ENCODE assay signal across 1 cellular context in genomic region chr11:9265211-9266131, GRCh38.
TF ChIP-seq lines count a peak whose summit lies in the region.

DENND5A (minus strand) TSS chr11:9265350; CDS start chr11:9265069, 281 bp downstream.

TF ChIP-seq in IMR-90, 13 proteins besides CTCF, POLR2A, EP300 and RAD21:
- TF ChIP-seq NFE2L2 (IDR thresholded peaks at IDR 0.05; ENCODE audit: low read depth, low read length) (no peak), MAZ (IDR thresholded peaks at IDR 0.05; ENCODE audit: borderline replicate concordance, low read depth, low read length) (peak; percentile 95), MXI1 (IDR thresholded peaks at IDR 0.05; ENCODE audit: borderline replicate concordance, low read depth, low read length) (peak; percentile 89)
- TF ChIP-seq, protein P1, sequence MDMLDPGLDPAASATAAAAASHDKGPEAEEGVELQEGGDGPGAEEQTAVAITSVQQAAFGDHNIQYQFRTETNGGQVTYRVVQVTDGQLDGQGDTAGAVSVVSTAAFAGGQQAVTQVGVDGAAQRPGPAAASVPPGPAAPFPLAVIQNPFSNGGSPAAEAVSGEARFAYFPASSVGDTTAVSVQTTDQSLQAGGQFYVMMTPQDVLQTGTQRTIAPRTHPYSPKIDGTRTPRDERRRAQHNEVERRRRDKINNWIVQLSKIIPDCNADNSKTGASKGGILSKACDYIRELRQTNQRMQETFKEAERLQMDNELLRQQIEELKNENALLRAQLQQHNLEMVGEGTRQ (IDR thresholded peaks at IDR 0.05; ENCODE audit: low read depth, low read length): 0 out of 2 replicates have a peak, but pooled peaks have one; percentile 7
